In the genomic region with DNA sequence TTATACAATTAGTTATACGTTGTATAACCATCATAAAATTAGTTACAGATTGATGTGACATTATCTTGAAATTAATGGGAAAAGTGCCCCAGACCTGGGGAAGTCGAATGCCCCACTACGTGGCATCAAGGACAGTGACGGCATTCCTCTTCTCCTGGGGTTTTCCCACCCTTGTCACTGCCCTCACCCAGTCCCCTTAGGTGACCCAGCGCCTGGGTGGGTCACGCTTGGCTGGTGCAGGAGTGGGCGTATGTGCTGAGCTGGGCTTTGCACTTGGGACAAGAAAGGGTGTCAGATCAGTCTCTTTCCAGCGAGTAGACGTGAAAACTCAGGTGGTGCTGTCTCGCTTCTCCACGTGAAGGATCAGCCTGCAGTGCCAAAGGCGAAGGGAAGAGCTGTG, we compare ENCODE assay signal across 13 cellular contexts. TPM values are rescaled to one million over a fixed set of nuclear protein-coding genes. Genes with fewer than 3 reads are reported as not detected.
DNase-seq lines count a peak whose midpoint lies in the region; ATAC-seq and TF ChIP-seq lines count a peak whose summit lies in the region.
"Had no signal": no experiment of that assay in that cellular context is flagged by ENCODE, and none has a peak within 500 bp of the region (broad histone marks: within the 10 kb centered on the region; RNA-seq: fewer than 3 reads in every experiment).

No MANE protein-coding gene starts in this region.

- H3K36me3 Mint-ChIP-seq in activated naive CD8-positive, alpha-beta T cell, result no peaks in the 10 kb centered on the region
- peaks cover 0 to 44% (median 0%) of the 10 kb centered on the region in 3 donors for H3K36me3 Mint-ChIP-seq in naive thymus-derived CD8-positive, alpha-beta T cell
- H3K36me3 Mint-ChIP-seq: WTC11 had no signal

- H3K36me3 ChIP-seq in BLaER1 (peaks cover 23% of the 10 kb centered on the region), OCI-LY7 (ENCODE audit: insufficient read depth, low read length) (peaks cover 16% of the 10 kb centered on the region), gastroesophageal sphincter (no peaks in the 10 kb centered on the region)
- H3K36me3 ChIP-seq: colonic mucosa, right atrium auricular region had no signal

- CTCF ChIA-PET in OCI-LY7 (lab: Charles Lee; ENCODE audit: unreplicated experiment), result no interaction called here

- peaks cover 94% of the 10 kb centered on the region for H3K79me2 ChIP-seq in OCI-LY7 (ENCODE audit: insufficient read depth, low read depth, low read length)

- intact Hi-C loops in OCI-LY7 (cut with micrococcal nuclease; ENCODE audit: unreplicated experiment), result no loop called here

- H3K4me2 ChIP-seq in BLaER1 (peak overlapping the region; percentile 93), OCI-LY7 (ENCODE audit: low read length) (no peak overlapping the region)

- H3K27me3 ChIP-seq in BLaER1, result no peaks in the 10 kb centered on the region
- H3K27me3 ChIP-seq in gastroesophageal sphincter, result no peaks in the 10 kb centered on the region
- H3K27me3 ChIP-seq: colonic mucosa, right atrium auricular region had no signal

- peak overlapping the region; percentile 35 for H3K9ac ChIP-seq in BLaER1

- H3K9me3 Mint-ChIP-seq in activated naive CD8-positive, alpha-beta T cell (ENCODE audit: low read depth), result no peaks in the 10 kb centered on the region
- no peaks in the 10 kb centered on the region for H3K9me3 Mint-ChIP-seq in naive thymus-derived CD8-positive, alpha-beta T cell
- H3K9me3 Mint-ChIP-seq: WTC11 had no signal

- H3K27me3 Mint-ChIP-seq in activated naive CD8-positive, alpha-beta T cell, result no peaks in the 10 kb centered on the region
- no peaks in the 10 kb centered on the region for H3K27me3 Mint-ChIP-seq in naive thymus-derived CD8-positive, alpha-beta T cell

- H4K20me1 ChIP-seq in BLaER1 (peaks cover 100% of the 10 kb centered on the region), OCI-LY7 (ENCODE audit: insufficient read depth, low read length) (peaks cover 18% of the 10 kb centered on the region)

- no peaks in the 10 kb centered on the region for H3K9me2 ChIP-seq in OCI-LY7 (ENCODE audit: insufficient read depth, low read length)

- H3K4me3 Mint-ChIP-seq in activated naive CD8-positive, alpha-beta T cell, result peak overlapping the region; percentile 23
- peak overlapping the region in 7 of 10 donors; percentile 10 to 69 (median 56) for H3K4me3 Mint-ChIP-seq in naive thymus-derived CD8-positive, alpha-beta T cell
- H3K4me3 Mint-ChIP-seq: WTC11 had no signal

- H3K4me3 ChIP-seq in BLaER1, result no peak overlapping the region
- no peak overlapping the region for H3K4me3 ChIP-seq in OCI-LY7 (ENCODE audit: low read depth, low read length, poor library complexity, severe bottlenecking)
- H3K4me3 ChIP-seq in gastroesophageal sphincter, result peak overlapping the region in 1 of 2 donors; percentile 24
- H3K4me3 ChIP-seq: colonic mucosa, right atrium auricular region had no signal

- peak overlapping the region; percentile 9 for H3K27ac Mint-ChIP-seq in activated naive CD8-positive, alpha-beta T cell
- peak overlapping the region in 8 of 10 donors; percentile 2 to 92 (median 46) for H3K27ac Mint-ChIP-seq in naive thymus-derived CD8-positive, alpha-beta T cell
- H3K27ac Mint-ChIP-seq: WTC11 had no signal

- H3K27ac ChIP-seq in BLaER1 (peak overlapping the region; percentile 63), OCI-LY7 (ENCODE audit: low read depth, low read length, poor library complexity, severe bottlenecking) (no peak overlapping the region), gastroesophageal sphincter (peak overlapping the region in 2 of 4 donors; percentile 30 to 59)
- H3K27ac ChIP-seq: colonic mucosa had no signal

- POLR2A ChIA-PET in naive thymus-derived CD8-positive, alpha-beta T cell (lab: Charles Lee), result interaction anchor here (1.0 to 1.4 kb wide), 2 partner anchors 35 to 48 kb away, joined by 3 read pairs; no protein-coding TSS in a partner anchor
- POLR2A ChIA-PET in OCI-LY7 (lab: Charles Lee), result no interaction called here

- WGBS in gastroesophageal sphincter (ENCODE audit: low coverage in 1 of 2), 2 donors, result 34 to 55% methylated on average over 4 of the region's 12 CpGs

- DNase-seq in naive thymus-derived CD8-positive, alpha-beta T cell, result no peak
- DNase-seq in OCI-LY7 (ENCODE audit: low spot score), result no peak
- no peak for DNase-seq in activated CD4-positive, alpha-beta T cell treated with anti-CD3 and anti-CD28 coated beads, Interleukin-2, amount 50 U/mL, for 48 hours
- DNase-seq: colonic mucosa, foreskin melanocyte, NCI-H2171 treated with DMSO at 0.1 percent for 48 hours had no signal

- peak; percentile 68 for ATAC-seq in GM21717 (IDR thresholded peaks at IDR 0.05; ENCODE audit: unreplicated experiment)
- no peak for ATAC-seq in naive thymus-derived CD8-positive, alpha-beta T cell
- ATAC-seq in gastroesophageal sphincter, result no peak
- ATAC-seq in HG03469 (IDR thresholded peaks at IDR 0.05; ENCODE audit: unreplicated experiment), result no peak
- ATAC-seq: WTC11 had no signal

- H3K4me1 ChIP-seq in BLaER1 (peaks cover 100% of the 10 kb centered on the region), OCI-LY7 (ENCODE audit: insufficient read depth, low read length, poor library complexity, severe bottlenecking) (peaks cover 3% of the 10 kb centered on the region), gastroesophageal sphincter (peaks cover 0 to 100% (median 55%) of the 10 kb centered on the region in 3 donors)

- H3K9me3 ChIP-seq in BLaER1 (no peaks in the 10 kb centered on the region), OCI-LY7 (ENCODE audit: low read length) (no peaks in the 10 kb centered on the region), gastroesophageal sphincter (no peaks in the 10 kb centered on the region)
- H3K9me3 ChIP-seq: colonic mucosa, right atrium auricular region had no signal

- peaks cover 73% of the 10 kb centered on the region for H3K4me1 Mint-ChIP-seq in activated naive CD8-positive, alpha-beta T cell (ENCODE audit: low read depth)
- H3K4me1 Mint-ChIP-seq in naive thymus-derived CD8-positive, alpha-beta T cell, result peaks cover 38 to 85% (median 79%) of the 10 kb centered on the region in 4 donors

- BruUV-seq in OCI-LY7 (replicated peaks; lab: Mats Ljungman, UMichigan), result no TSS peak

- no peak overlapping the region for H2AFZ ChIP-seq in OCI-LY7 (ENCODE audit: low read length)

- no peak for TF ChIP-seq EP300 in gastroesophageal sphincter (IDR thresholded peaks at IDR 0.05)

- no peak for TF ChIP-seq POLR2A in gastroesophageal sphincter (IDR thresholded peaks at IDR 0.05)

- TF ChIP-seq CTCF in OCI-LY7 (conservative IDR thresholded peaks at IDR 0.05; ENCODE audit: low read length), result no peak
- no peak for TF ChIP-seq CTCF in gastroesophageal sphincter (IDR thresholded peaks at IDR 0.05)

RNA-seq across cellular contexts. Expression of a gene that starts 7.6 kb away (rescaled TPM):
- total RNA-seq in naive thymus-derived CD8-positive, alpha-beta T cell, result 10 to 100 TPM; 71.5 to 78.5 TPM
- polyA plus RNA-seq in naive thymus-derived CD8-positive, alpha-beta T cell, result 1 to 10 TPM; 2.3 to 5.6 (median 3.6) TPM
- total RNA-seq in OCI-LY7 (2014; rRNA removed; shearing (Covaris generic)), result 13.8 and 17.3 TPM in 2 replicates
- total RNA-seq in OCI-LY7 (2022) (32.0 and 34.5 TPM in 2 replicates), gastroesophageal sphincter (10 to 100 TPM; 28.5 to 45.2 (median 30.0) TPM)
